In genomic region chr13:30976041-30976440, GRCh38 we compare ENCODE assay signal across 24 cellular contexts. TPM values are rescaled to one million over a fixed set of nuclear protein-coding genes. Genes with fewer than 3 reads are reported as not detected.
A peak's percentile ranks its signal among the peaks of the same experiment; 100 is the strongest.
DNase-seq lines count a peak whose midpoint lies in the region; ATAC-seq and TF ChIP-seq lines count a peak whose summit lies in the region.
"Had no signal": no experiment of that assay in that cellular context is flagged by ENCODE, and none has a peak within 500 bp of the region (broad histone marks: within the 10 kb centered on the region; RNA-seq: fewer than 3 reads in every experiment).

No MANE protein-coding gene starts in this region.

- peak overlapping the region; percentile 70 for H2AFZ ChIP-seq in neuronal stem cell (ENCODE audit: low read length)

- H3K4me1 ChIP-seq in neuronal stem cell (ENCODE audit: control insufficient read depth in 2 of 2, insufficient read depth in 1 of 2, low read depth in 1 of 2, low read length in 2 of 2): peaks cover 4 to 7% of the 10 kb centered on the region in 2 donors

- no peak overlapping the region for H3K4me3 Mint-ChIP-seq in T-helper 17 cell
- H3K4me3 Mint-ChIP-seq: CD4-positive, alpha-beta memory T cell; HFFc6 had no signal

- H3K9me3 ChIP-seq in T-helper 17 cell (ENCODE audit: control insufficient read depth, low read length, poor library complexity, severe bottlenecking) (no peaks in the 10 kb centered on the region), neuronal stem cell (replicated peaks in 1 of 2; ENCODE audit: control insufficient read depth in 2 of 2, insufficient read depth in 1 of 2, low read depth in 1 of 2, low read length in 2 of 2) (no peaks in the 10 kb centered on the region)
- H3K9me3 ChIP-seq: BLaER1 treated with 17β-estradiol and CSF1 and Interleukin-3, amounts not matched to agents 10 nM and 100 nM; SK-N-SH had no signal

- no peak overlapping the region for H2AK5ac ChIP-seq in neuronal stem cell (ENCODE audit: low read depth, low read length)

- ATAC-seq in T-helper 17 cell: no peak
- ATAC-seq in GM19463 (IDR thresholded peaks at IDR 0.05; ENCODE audit: unreplicated experiment): no peak
- ATAC-seq: GM12878, K562, Panc1 had no signal

- H3K4me2 ChIP-seq in neuronal stem cell (ENCODE audit: insufficient read depth, low read length, poor library complexity, severe bottlenecking): no peak overlapping the region
- H3K4me2 ChIP-seq: BLaER1 treated with 17β-estradiol and CSF1 and Interleukin-3, amounts not matched to agents 10 nM and 100 nM; SK-N-SH had no signal

- peaks cover 54% of the 10 kb centered on the region for H3K27me3 Mint-ChIP-seq in T-helper 17 cell

- no peak for DNase-seq in T-helper 17 cell
- peak; percentile 38 for DNase-seq in fibroblast of villous mesenchyme (ENCODE audit: low read depth)
- no peak for DNase-seq in neuronal stem cell (ENCODE audit: low spot score)
- DNase-seq in COLO829 (ENCODE audit: low spot score): no peak
- DNase-seq in NCI-H2227 (lab: John Stamatoyannopoulos, UW; ENCODE audit: unreplicated experiment): no peak
- no peak for DNase-seq in glomerular visceral epithelial cell (ENCODE audit: extremely low spot score)
- DNase-seq: CD4-positive, alpha-beta memory T cell; DND-41; HFFc6; MG63; NCI-H1048; NCI-H1417 treated with DMSO at 0.1 percent for 48 hours; NCI-H187; NCI-H748 treated with DMSO at 0.1 percent for 48 hours; SIG-M5; SK-N-SH had no signal

- H4K8ac ChIP-seq in neuronal stem cell (ENCODE audit: low read depth, low read length): no peak overlapping the region

- H2BK15ac ChIP-seq in neuronal stem cell (ENCODE audit: low read length): no peak overlapping the region

- H3K4me3 ChIP-seq in fibroblast of villous mesenchyme (ENCODE audit: low read depth, low read length) (no peak overlapping the region), neuronal stem cell (ENCODE audit: low read length in 2 of 2) (no peak overlapping the region)
- H3K4me3 ChIP-seq: BLaER1 treated with 17β-estradiol and CSF1 and Interleukin-3, amounts not matched to agents 10 nM and 100 nM; GM12878; K562; MG63 had no signal

- WGBS in neuronal stem cell (ENCODE audit: extremely low coverage in 2 of 2, insufficient read length in 2 of 2, insufficient replicate concordance in 1 of 2), 2 donors: no CpG with 5 or more reads among the region's 4 CpGs

- peak overlapping the region; percentile 43 for H3K27ac Mint-ChIP-seq in T-helper 17 cell
- H3K27ac Mint-ChIP-seq: CD4-positive, alpha-beta memory T cell; HFFc6 had no signal

- peak overlapping the region; percentile 84 for H3K4ac ChIP-seq in neuronal stem cell (ENCODE audit: low read length)

- no peak overlapping the region for H3K14ac ChIP-seq in neuronal stem cell (ENCODE audit: low read length)

- TF ChIP-seq CTCF in fibroblast of villous mesenchyme (IDR thresholded peaks at IDR 0.05; ENCODE audit: insufficient read depth, low read depth, low read length): no peak

- no peak overlapping the region for H2BK120ac ChIP-seq in neuronal stem cell (ENCODE audit: low read depth, low read length)

- no peaks in the 10 kb centered on the region for H3K4me1 Mint-ChIP-seq in T-helper 17 cell
- H3K4me1 Mint-ChIP-seq: CD4-positive, alpha-beta memory T cell had no signal

- H3K27me3 ChIP-seq in neuronal stem cell (ENCODE audit: control insufficient read depth in 3 of 3, insufficient read depth in 3 of 3, low read depth in 1 of 3, low read length in 3 of 3): no peaks in the 10 kb centered on the region
- H3K27me3 ChIP-seq: BLaER1 treated with 17β-estradiol and CSF1 and Interleukin-3, amounts not matched to agents 10 nM and 100 nM; MG63 had no signal

- H2BK12ac ChIP-seq in neuronal stem cell (ENCODE audit: low read length): no peak overlapping the region

- H3K27ac ChIP-seq in neuronal stem cell (replicated peaks; ENCODE audit: low read length): no peak overlapping the region
- H3K27ac ChIP-seq: BLaER1 treated with 17β-estradiol and CSF1 and Interleukin-3, amounts not matched to agents 10 nM and 100 nM had no signal

- H3K18ac ChIP-seq in neuronal stem cell (ENCODE audit: low read length): no peak overlapping the region

- no peak overlapping the region for H2BK5ac ChIP-seq in neuronal stem cell (ENCODE audit: low read length)

- H3K36me3 Mint-ChIP-seq in T-helper 17 cell (ENCODE audit: low read depth): no peaks in the 10 kb centered on the region
- H3K36me3 Mint-ChIP-seq: CD4-positive, alpha-beta memory T cell had no signal

- H4K91ac ChIP-seq in neuronal stem cell (ENCODE audit: low read depth, low read length, poor library complexity): no peak overlapping the region

- H3K36me3 ChIP-seq in neuronal stem cell (replicated peaks in 1 of 2; ENCODE audit: control insufficient read depth in 2 of 2, insufficient read depth in 2 of 2, low read length in 2 of 2): no peaks in the 10 kb centered on the region
- H3K36me3 ChIP-seq: BLaER1 treated with 17β-estradiol and CSF1 and Interleukin-3, amounts not matched to agents 10 nM and 100 nM; MG63 had no signal

- no peaks in the 10 kb centered on the region for H3K79me1 ChIP-seq in neuronal stem cell (ENCODE audit: low read depth, low read length)

- H3K23ac ChIP-seq in neuronal stem cell (ENCODE audit: low read depth, low read length, poor library complexity): no peak overlapping the region

- no peak overlapping the region for H3K9ac ChIP-seq in neuronal stem cell (ENCODE audit: low read depth, low read length, poor library complexity)
- H3K9ac ChIP-seq: BLaER1 treated with 17β-estradiol and CSF1 and Interleukin-3, amounts not matched to agents 10 nM and 100 nM; SK-N-SH had no signal

RNA-seq across cellular contexts. Expression of gene TEX26, which starts 43.6 kb away (rescaled TPM):
- total RNA-seq in T-helper 17 cell: not detected
- total RNA-seq in fibroblast of villous mesenchyme: under 0.01 TPM in 1 of 2 replicates, not detected in the other
- 0.24 TPM for polyA plus RNA-seq in neuronal stem cell (2013, experiment 1 of 2)
- polyA plus RNA-seq in neuronal stem cell (2013, experiment 2 of 2): 0.18 TPM
- total RNA-seq: CD4-positive, alpha-beta memory T cell; GM12878; H4; HFFc6; K562; LHCN-M2; NCI-H460 had no signal
- polyA plus RNA-seq: CD4-positive, alpha-beta memory T cell; GM12878; K562; SK-N-SH had no signal
